Comparison of ENCODE assay signal across 8 cellular contexts in the genomic region with DNA sequence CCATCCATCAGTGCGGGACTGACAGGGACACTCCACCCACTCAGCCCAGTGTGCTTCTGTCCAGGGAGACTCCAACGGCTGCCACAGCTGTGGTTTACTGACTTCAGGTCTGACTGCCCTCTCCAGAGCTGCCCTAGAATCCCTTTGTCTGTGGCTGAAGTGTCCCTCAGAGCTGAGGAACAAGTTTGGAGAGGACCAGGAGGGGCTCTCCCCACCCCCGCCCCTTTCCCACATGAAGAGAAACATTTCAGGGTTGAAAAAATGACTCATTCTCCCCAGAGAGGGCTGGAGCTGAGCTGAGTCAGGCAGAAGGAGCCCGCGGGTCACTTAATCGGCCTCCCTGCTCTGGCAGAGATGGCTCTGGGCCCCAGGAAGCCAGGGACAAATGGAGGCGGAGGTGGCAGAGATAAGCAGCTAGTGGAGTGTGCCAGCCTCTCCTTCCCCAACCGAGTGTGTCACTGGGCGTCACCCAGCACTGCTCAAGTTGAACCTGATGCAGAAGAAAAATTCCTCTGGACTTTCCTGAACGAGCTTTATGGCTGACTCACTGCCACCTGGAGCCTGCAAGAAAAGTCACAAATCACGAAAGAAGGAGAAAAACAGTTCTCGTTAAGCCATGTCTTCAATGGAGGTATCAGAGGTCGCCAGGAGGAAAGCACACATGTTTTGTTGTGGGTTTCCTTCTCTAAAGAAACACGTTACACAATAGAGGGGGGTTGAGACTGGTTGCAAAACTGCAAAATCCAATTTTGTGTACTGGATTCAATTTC. TPM values are rescaled to one million over a fixed set of nuclear protein-coding genes. Genes with fewer than 3 reads are reported as not detected.
DNase-seq lines count a peak whose midpoint lies in the region; ATAC-seq and TF ChIP-seq lines count a peak whose summit lies in the region.

No MANE protein-coding gene starts in this region.

- peak overlapping the region; percentile 32 for H3K4me3 Mint-ChIP-seq in activated CD8-positive, alpha-beta memory T cell treated with anti-CD3 and anti-CD28 coated beads, Interleukin-2, amount 10 ng/mL, durations not matched to agents 7 days and 5 days
- peak overlapping the region; percentile 68 for H3K4me3 Mint-ChIP-seq in neural progenitor cell

- H3K9me3 ChIP-seq in neural progenitor cell (ENCODE audit: low read depth) (no peaks in the 10 kb centered on the region), stomach (no peaks in the 10 kb centered on the region)

- no peak for TF ChIP-seq POLR2A in stomach (IDR thresholded peaks at IDR 0.05)

- H3K36me3 ChIP-seq in neural progenitor cell (no peaks in the 10 kb centered on the region), stomach (no peaks in the 10 kb centered on the region)

- H3F3A ChIP-seq in neural progenitor cell (ENCODE audit: low read depth), result peaks cover 44% of the 10 kb centered on the region

- no peak overlapping the region for H3K9ac ChIP-seq in neural progenitor cell

- peak overlapping the region; percentile 73 for H3K27ac Mint-ChIP-seq in activated CD8-positive, alpha-beta memory T cell treated with anti-CD3 and anti-CD28 coated beads, Interleukin-2, amount 10 ng/mL, durations not matched to agents 7 days and 5 days
- peak overlapping the region; percentile 82 for H3K27ac Mint-ChIP-seq in neural progenitor cell

- TF ChIP-seq CTCF in epithelial cell of proximal tubule (conservative IDR thresholded peaks at IDR 0.05; ENCODE audit: low read depth, low read length) (no peak), neural progenitor cell (IDR thresholded peaks at IDR 0.05) (no peak), stomach (IDR thresholded peaks at IDR 0.05) (no peak)

- ATAC-seq in activated CD8-positive, alpha-beta memory T cell treated with anti-CD3 and anti-CD28 coated beads, Interleukin-2, amount 10 ng/mL, durations not matched to agents 7 days and 5 days, result peak; percentile 77
- no peak for ATAC-seq in GM18873 (IDR thresholded peaks at IDR 0.05; ENCODE audit: low FRiP score, unreplicated experiment)
- no peak for ATAC-seq in GM21447 (IDR thresholded peaks at IDR 0.05; ENCODE audit: unreplicated experiment)

- peak; percentile 79 for DNase-seq in GM04503 (ENCODE audit: low read depth)
- peak; percentile 67 for DNase-seq in NCI-H226
- DNase-seq in activated CD8-positive, alpha-beta memory T cell treated with anti-CD3 and anti-CD28 coated beads, Interleukin-2, amount 10 ng/mL, durations not matched to agents 7 days and 5 days, result peak; percentile 65
- DNase-seq in epithelial cell of proximal tubule (ENCODE audit: low read depth), result peak; percentile 90
- no peak for DNase-seq in neural progenitor cell (ENCODE audit: low spot score)
- peak; percentile 89 for DNase-seq in stomach

- H3K4me1 Mint-ChIP-seq in activated CD8-positive, alpha-beta memory T cell treated with anti-CD3 and anti-CD28 coated beads, Interleukin-2, amount 10 ng/mL, durations not matched to agents 7 days and 5 days, result peaks cover 54% of the 10 kb centered on the region
- peaks cover 98% of the 10 kb centered on the region for H3K4me1 Mint-ChIP-seq in neural progenitor cell

- H3K27ac ChIP-seq in neural progenitor cell (no peak overlapping the region), stomach (peak overlapping the region; percentile 83 to 93 (median 91))

- H3K27me3 Mint-ChIP-seq in activated CD8-positive, alpha-beta memory T cell treated with anti-CD3 and anti-CD28 coated beads, Interleukin-2, amount 10 ng/mL, durations not matched to agents 7 days and 5 days, result no peaks in the 10 kb centered on the region
- peaks cover 11% of the 10 kb centered on the region for H3K27me3 Mint-ChIP-seq in neural progenitor cell (ENCODE audit: insufficient read depth, low read depth)

- no peaks in the 10 kb centered on the region for H3K9me3 Mint-ChIP-seq in activated CD8-positive, alpha-beta memory T cell treated with anti-CD3 and anti-CD28 coated beads, Interleukin-2, amount 10 ng/mL, durations not matched to agents 7 days and 5 days (ENCODE audit: low read depth)
- H3K9me3 Mint-ChIP-seq in neural progenitor cell, result peaks cover 2% of the 10 kb centered on the region

- no peak overlapping the region for H3K4me3 ChIP-seq in epithelial cell of proximal tubule (ENCODE audit: low read depth, low read length)
- H3K4me3 ChIP-seq in neural progenitor cell, result no peak overlapping the region
- peak overlapping the region in 2 of 4 donors; percentile 3 to 11 for H3K4me3 ChIP-seq in stomach

- peak overlapping the region; percentile 3 for H3K4me2 ChIP-seq in neural progenitor cell

- H3K27me3 ChIP-seq in neural progenitor cell (no peaks in the 10 kb centered on the region), stomach (no peaks in the 10 kb centered on the region)

- H2AFZ ChIP-seq in neural progenitor cell (replicated peaks), result no peak overlapping the region

- intact Hi-C loops in stomach (cut with DNase I; ENCODE audit: low total_unique reads), result no loop called here

- CTCF ChIA-PET in activated CD8-positive, alpha-beta memory T cell treated with anti-CD3 and anti-CD28 coated beads, Interleukin-2, amount 10 ng/mL, durations not matched to agents 7 days and 5 days (lab: Charles Lee), result interaction anchor here (0.6 to 3.1 kb wide), 8 partner anchors 9 to 344 kb away, joined by 3 to 12 read pairs (median 5); no protein-coding TSS in a partner anchor

- peaks cover 5% of the 10 kb centered on the region for H3K36me3 Mint-ChIP-seq in activated CD8-positive, alpha-beta memory T cell treated with anti-CD3 and anti-CD28 coated beads, Interleukin-2, amount 10 ng/mL, durations not matched to agents 7 days and 5 days
- no peaks in the 10 kb centered on the region for H3K36me3 Mint-ChIP-seq in neural progenitor cell

- WGBS in stomach, 5 donors, result 2 to 9% (median 6%) methylated on average over 14 of the region's 14 CpGs

- H3K4me1 ChIP-seq in neural progenitor cell (peaks cover 73% of the 10 kb centered on the region), stomach (peaks cover 88 to 100% (median 95%) of the 10 kb centered on the region in 4 donors)

- no peaks in the 10 kb centered on the region for H3K79me2 ChIP-seq in neural progenitor cell (ENCODE audit: low read depth)

- TF ChIP-seq EP300 in stomach (IDR thresholded peaks at IDR 0.05), result no peak

- H4K20me1 ChIP-seq in neural progenitor cell (ENCODE audit: low read depth), result peaks cover 15% of the 10 kb centered on the region

RNA-seq across cellular contexts. Expression of gene ECE1, which starts 34.3 kb away (rescaled TPM):
- 10 to 100 TPM; 46.6 to 87.5 TPM for total RNA-seq in activated CD8-positive, alpha-beta memory T cell treated with anti-CD3 and anti-CD28 coated beads, Interleukin-2, amount 10 ng/mL, durations not matched to agents 7 days and 5 days
- total RNA-seq in epithelial cell of proximal tubule (98.7 and 115 TPM in 2 replicates), neural progenitor cell (ENCODE audit: low replicate concordance) (12.5 and 15.2 TPM in 2 replicates), stomach (100 to 1,000 TPM in 2 of 5 donors, 10 to 100 TPM in 3; 40.2 to 574 (median 71.4) TPM)
- polyA plus RNA-seq in stomach, result 10 to 100 TPM; 17.6 to 30.9 (median 25.4) TPM
